8 cellular contexts compared by ENCODE assay signal in the genomic region with DNA sequence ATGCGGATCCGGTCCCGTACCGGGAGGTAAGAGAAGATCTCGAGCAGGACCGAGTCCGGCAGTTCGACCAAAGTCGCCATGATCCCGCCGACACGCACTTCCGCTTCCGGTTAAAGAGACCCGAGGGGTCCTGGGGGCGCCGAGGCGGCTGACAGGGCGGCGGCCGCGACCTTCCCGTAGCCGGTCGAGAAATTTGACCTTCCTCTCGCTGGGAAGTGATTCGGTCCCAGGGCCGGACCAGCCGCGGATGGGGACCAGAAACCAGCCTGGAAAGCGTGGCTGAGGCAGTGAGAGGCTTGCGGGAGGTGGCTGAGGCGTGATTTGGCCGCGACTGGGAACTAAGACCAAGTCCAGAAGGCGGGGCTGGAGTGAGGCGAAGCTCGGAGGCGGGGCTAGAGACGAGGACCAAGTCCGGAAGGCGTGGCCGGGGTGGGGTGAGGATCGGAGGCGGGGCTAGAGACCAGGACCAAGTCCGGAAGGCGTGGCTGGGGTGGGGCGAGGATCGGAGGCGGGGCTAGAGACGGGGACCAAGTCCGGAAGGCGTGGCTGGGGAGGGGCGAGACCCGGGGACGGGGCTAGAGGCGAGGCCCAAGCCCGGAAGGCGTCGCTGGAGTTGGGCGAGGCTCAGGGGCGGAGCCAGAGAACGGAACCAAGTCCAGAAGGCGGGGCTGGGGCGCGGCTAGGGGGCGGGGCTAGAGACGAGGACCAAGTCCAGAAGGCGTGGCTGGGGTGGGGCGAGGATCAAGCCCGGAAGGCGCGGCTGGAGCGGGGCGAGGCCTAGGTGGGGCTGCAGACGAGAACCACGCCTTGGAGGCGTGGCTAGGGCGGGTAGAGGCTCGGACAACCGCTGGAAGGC.
DNase-seq lines count a peak whose midpoint lies in the region; ATAC-seq and TF ChIP-seq lines count a peak whose summit lies in the region.

TSS of gene FBXL12 (minus strand) at position 346 of the 856 bp plus-strand sequence. CDS start at position 80, 266 bp downstream.

- ATAC-seq in GM19025 (IDR thresholded peaks at IDR 0.05; ENCODE audit: low read depth, unreplicated experiment) = peak; percentile 84
- peak; percentile 80 for ATAC-seq in HG03342 (IDR thresholded peaks at IDR 0.05; ENCODE audit: unreplicated experiment)
- ATAC-seq in activated CD4-positive, CD25-positive, alpha-beta regulatory T cell treated with anti-CD3 and anti-CD28 coated beads, Interleukin-2, amount 50 U/mL, for 24 hours = peak; percentile 88 to 91

- DNase-seq in AG09309 (ENCODE audit: low read depth) (peak; percentile 98), NCI-H446 treated with DMSO at 0.1 percent for 48 hours (lab: John Stamatoyannopoulos, UW) (peak; percentile 100), cerebellar cortex (ENCODE audit: low spot score) (peak; percentile 99), iris pigment epithelial cell (ENCODE audit: low read depth) (peak; percentile 100)
- DNase-seq in stimulated activated CD4-positive, alpha-beta T cell treated with anti-CD3 and anti-CD28 coated beads, Interleukin-12 subunit alpha, Interleukin-12 subunit beta, amount 100 ng/mL, for 4 hours = peak; percentile 100

- no peak for TF ChIP-seq CTCF in AG09309 (IDR thresholded peaks at IDR 0.05; ENCODE audit: control insufficient read depth, insufficient read depth, low read depth, low read length, missing control alignments)

- peak within 1 kb of the TSS; percentile 90 for H3K4me3 ChIP-seq in AG09309 (ENCODE audit: control insufficient read depth, low read depth, low read length)

Comparison
In these comparisons a context has a peak if more than half of its experiments do, and no peak if none do; other contexts are left out.
1. Peak in every context shown above with its lines: DNase-seq, ATAC-seq and H3K4me3 ChIP-seq.